In the genomic region with DNA sequence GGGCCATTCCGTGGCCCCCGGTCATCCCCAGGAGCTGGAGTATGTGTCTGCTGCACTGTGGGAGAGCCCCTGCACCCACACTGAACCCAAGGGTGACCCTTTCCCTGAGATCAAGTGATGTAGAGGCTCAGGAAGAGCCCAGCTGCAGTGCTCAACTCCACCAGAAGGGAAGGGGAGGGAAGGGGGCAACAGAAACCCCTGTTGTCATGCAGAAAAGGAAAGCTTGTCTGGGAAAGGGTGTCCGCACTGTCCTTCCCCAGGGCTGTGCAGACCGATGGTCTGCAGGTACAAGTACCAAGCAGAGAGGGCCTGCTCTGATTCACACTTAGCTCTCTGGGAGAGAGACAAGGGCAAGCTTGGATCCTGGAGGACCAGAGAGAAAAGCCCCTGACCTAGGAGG, we compare ENCODE assay signal across 1 cellular context.
TF ChIP-seq lines count a peak whose summit lies in the region.

No MANE protein-coding gene starts in this region.

TF ChIP-seq in liver, 16 proteins besides CTCF, POLR2A, EP300 and RAD21 (continued from another document):
- TF ChIP-seq, protein P1, sequence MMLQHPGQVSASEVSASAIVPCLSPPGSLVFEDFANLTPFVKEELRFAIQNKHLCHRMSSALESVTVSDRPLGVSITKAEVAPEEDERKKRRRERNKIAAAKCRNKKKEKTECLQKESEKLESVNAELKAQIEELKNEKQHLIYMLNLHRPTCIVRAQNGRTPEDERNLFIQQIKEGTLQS (IDR thresholded peaks at IDR 0.05): no peak
- TF ChIP-seq JUND (IDR thresholded peaks at IDR 0.05) (no peak), GABPA (IDR thresholded peaks at IDR 0.05 in 1 of 2, conservative IDR thresholded peaks at IDR 0.05 in 1 of 2) (no peak)
TF ChIP-seq in liver: peak in this region for 0.
